In the genomic region with DNA sequence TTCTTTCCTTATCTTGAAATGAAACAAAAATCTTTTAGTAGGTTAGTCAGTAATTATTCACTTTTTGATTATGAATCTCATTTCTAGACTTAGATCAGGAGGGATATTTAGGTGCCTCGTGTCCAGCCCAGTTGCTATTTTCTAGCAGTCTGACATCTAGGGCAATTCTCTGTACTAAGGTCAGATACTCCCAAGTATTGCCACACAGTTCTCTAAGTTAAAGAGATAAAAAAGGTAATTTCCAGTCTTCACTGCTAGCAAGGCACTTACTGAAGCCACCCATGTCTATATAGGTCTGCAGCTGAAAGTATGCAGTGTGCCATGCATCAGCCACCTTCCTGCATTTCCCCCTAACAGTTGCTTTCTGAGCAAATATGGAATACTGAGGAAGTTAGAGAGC, we compare ENCODE assay signal across 21 cellular contexts.
DNase-seq lines count a peak whose midpoint lies in the region; ATAC-seq, FAIRE-seq and TF ChIP-seq lines count a peak whose summit lies in the region.
"Had no signal": no experiment of that assay in that cellular context is flagged by ENCODE, and none has a peak within 500 bp of the region (broad histone marks: within the 10 kb centered on the region; RNA-seq: fewer than 3 reads in every experiment).

No MANE protein-coding gene starts in this region.

- H3K9me3 Mint-ChIP-seq in mesothelial cell of epicardium (no peaks in the 10 kb centered on the region), natural killer cell (no peaks in the 10 kb centered on the region)
- H3K9me3 Mint-ChIP-seq in activated T-helper 2 cell treated with anti-CD3 and anti-CD28 coated beads, Interferon-gamma antibody, Interleukin-2, Interleukin-4, amounts not matched to agents 10 μg/mL and 5 μg/mL and 100 μg/mL, durations not matched to agents 14 hours and 24 hours and 36 hours: no peaks in the 10 kb centered on the region
- H3K9me3 Mint-ChIP-seq: CD8-positive, alpha-beta T cell; GM23338 had no signal

- in situ Hi-C loops in HepG2 (cut with HindIII; ENCODE audit: extremely low pct_ligation_motif_present, low pct_unique_long_range_greater_than_20kb): loop anchor here (25.0 kb wide), 1 partner anchor 804 kb away; no protein-coding TSS in a partner anchor

- no peaks in the 10 kb centered on the region for H3K9me2 ChIP-seq in hepatocyte (replicated peaks; ENCODE audit: insufficient read depth)

- TF ChIP-seq EP300 in HepG2 (IDR thresholded peaks at IDR 0.05; ENCODE audit: low read depth in 2 of 2, low read length in 2 of 2) (no peak), HepG2 (CRISPR knock-in tag; IDR thresholded peaks at IDR 0.05; ENCODE audit: borderline replicate concordance) (no peak)

- H3K36me3 Mint-ChIP-seq in mesothelial cell of epicardium: no peaks in the 10 kb centered on the region
- H3K36me3 Mint-ChIP-seq in natural killer cell: no peaks in the 10 kb centered on the region
- H3K36me3 Mint-ChIP-seq in activated T-helper 2 cell treated with anti-CD3 and anti-CD28 coated beads, Interferon-gamma antibody, Interleukin-2, Interleukin-4, amounts not matched to agents 10 μg/mL and 5 μg/mL and 100 μg/mL, durations not matched to agents 14 hours and 24 hours and 36 hours (ENCODE audit: low read depth): no peaks in the 10 kb centered on the region
- H3K36me3 Mint-ChIP-seq: CD8-positive, alpha-beta T cell had no signal

- TF ChIP-seq POLR2A in HepG2 (IDR thresholded peaks at IDR 0.05; ENCODE audit: insufficient read depth in 1 of 2, low read depth in 2 of 2, low read length in 2 of 2): no peak

- H3K4me1 Mint-ChIP-seq in mesothelial cell of epicardium (peaks cover 34% of the 10 kb centered on the region), natural killer cell (no peaks in the 10 kb centered on the region)
- no peaks in the 10 kb centered on the region for H3K4me1 Mint-ChIP-seq in activated T-helper 2 cell treated with anti-CD3 and anti-CD28 coated beads, Interferon-gamma antibody, Interleukin-2, Interleukin-4, amounts not matched to agents 10 μg/mL and 5 μg/mL and 100 μg/mL, durations not matched to agents 14 hours and 24 hours and 36 hours (ENCODE audit: low read depth)

- peak in 1 of 2 donors; percentile 12 for TF ChIP-seq RAD21 in liver (IDR thresholded peaks at IDR 0.05)
- no peak for TF ChIP-seq RAD21 in HepG2 (CRISPR knock-in tag; IDR thresholded peaks at IDR 0.05)

- H3K9me3 ChIP-seq in liver (ENCODE audit: control insufficient read depth in 4 of 4, low read length in 3 of 4): no peaks in the 10 kb centered on the region
- no peaks in the 10 kb centered on the region for H3K9me3 ChIP-seq in HepG2 (ENCODE audit: low read length)
- no peaks in the 10 kb centered on the region for H3K9me3 ChIP-seq in hepatocyte (ENCODE audit: low read depth)
- H3K9me3 ChIP-seq: BLaER1 treated with 17β-estradiol and CSF1 and Interleukin-3, amounts not matched to agents 10 nM and 100 nM had no signal

- TF ChIP-seq CTCF in liver (IDR thresholded peaks at IDR 0.05; ENCODE audit: low read depth, low read length, missing input control) (no peak), HepG2 (CRISPR knock-in tag; IDR thresholded peaks at IDR 0.05) (no peak), hepatocyte (IDR thresholded peaks at IDR 0.05; ENCODE audit: poor library complexity) (no peak), mesothelial cell of epicardium (IDR thresholded peaks at IDR 0.05; ENCODE audit: unreplicated experiment) (no peak), natural killer cell (IDR thresholded peaks at IDR 0.05) (no peak)

- ATAC-seq in HepG2 (no peak), natural killer cell (no peak)
- ATAC-seq: CD8-positive, alpha-beta T cell; GM23338 had no signal

- H3K27ac ChIP-seq in liver (ENCODE audit: low read depth in 1 of 2, low read length in 2 of 2): no peak overlapping the region
- no peak overlapping the region for H3K27ac ChIP-seq in HepG2 (ENCODE audit: extremely low read length, insufficient read depth, low read length)
- no peak overlapping the region for H3K27ac ChIP-seq in hepatocyte
- H3K27ac ChIP-seq: 22Rv1; BLaER1 treated with 17β-estradiol and CSF1 and Interleukin-3, amounts not matched to agents 10 nM and 100 nM had no signal

- H3K9ac ChIP-seq in liver (ENCODE audit: low read depth in 1 of 2, low read length in 2 of 2) (no peak overlapping the region), HepG2 (ENCODE audit: insufficient read depth, low read depth, low read length) (no peak overlapping the region)
- H3K9ac ChIP-seq: BLaER1 treated with 17β-estradiol and CSF1 and Interleukin-3, amounts not matched to agents 10 nM and 100 nM had no signal

- no peaks in the 10 kb centered on the region for H3K27me3 ChIP-seq in liver (ENCODE audit: control insufficient read depth in 4 of 4, insufficient read depth in 4 of 4, low read length in 3 of 4)
- no peaks in the 10 kb centered on the region for H3K27me3 ChIP-seq in HepG2 (ENCODE audit: control insufficient read depth in 1 of 2, insufficient read depth in 2 of 2, low read length in 2 of 2)
- H3K27me3 ChIP-seq in hepatocyte: no peaks in the 10 kb centered on the region
- H3K27me3 ChIP-seq: BLaER1 treated with 17β-estradiol and CSF1 and Interleukin-3, amounts not matched to agents 10 nM and 100 nM had no signal

- CTCF ChIA-PET in HepG2 (lab: Yijun Ruan, JAX; ENCODE audit: low intra/inter-chr PET ratio, low total read pairs): no interaction called here

- H3K36me3 ChIP-seq in liver (ENCODE audit: control insufficient read depth in 4 of 4, insufficient read depth in 3 of 4, low read depth in 1 of 4, low read length in 3 of 4) (no peaks in the 10 kb centered on the region), HepG2 (replicated peaks in 1 of 2; ENCODE audit: control insufficient read depth in 1 of 2, insufficient read depth in 2 of 2, low read length in 2 of 2) (no peaks in the 10 kb centered on the region), hepatocyte (replicated peaks; ENCODE audit: insufficient read depth, low read depth) (no peaks in the 10 kb centered on the region)
- H3K36me3 ChIP-seq: BLaER1 treated with 17β-estradiol and CSF1 and Interleukin-3, amounts not matched to agents 10 nM and 100 nM had no signal

- H3K4me1 ChIP-seq in liver (ENCODE audit: control insufficient read depth in 4 of 4, insufficient read depth in 4 of 4, low read length in 3 of 4) (peaks cover 0 to 3% (median 0%) of the 10 kb centered on the region in 4 donors), HepG2 (ENCODE audit: insufficient read depth, low read length) (no peaks in the 10 kb centered on the region), hepatocyte (ENCODE audit: insufficient read depth) (peaks cover 7% of the 10 kb centered on the region)
- H3K4me1 ChIP-seq: BLaER1 treated with 17β-estradiol and CSF1 and Interleukin-3, amounts not matched to agents 10 nM and 100 nM had no signal

- H3K4me3 Mint-ChIP-seq in mesothelial cell of epicardium (no peak overlapping the region), natural killer cell (no peak overlapping the region)
- H3K4me3 Mint-ChIP-seq in activated T-helper 2 cell treated with anti-CD3 and anti-CD28 coated beads, Interferon-gamma antibody, Interleukin-2, Interleukin-4, amounts not matched to agents 10 μg/mL and 5 μg/mL and 100 μg/mL, durations not matched to agents 14 hours and 24 hours and 36 hours (ENCODE audit: low read depth): no peak overlapping the region
- H3K4me3 Mint-ChIP-seq: CD8-positive, alpha-beta T cell; GM23338 had no signal

- no peaks in the 10 kb centered on the region for H4K20me1 ChIP-seq in HepG2 (ENCODE audit: insufficient read depth, low read length)
- no peaks in the 10 kb centered on the region for H4K20me1 ChIP-seq in hepatocyte (ENCODE audit: insufficient read depth, poor library complexity, severe bottlenecking)
- H4K20me1 ChIP-seq: BLaER1 treated with 17β-estradiol and CSF1 and Interleukin-3, amounts not matched to agents 10 nM and 100 nM had no signal

- H3K27ac Mint-ChIP-seq in mesothelial cell of epicardium (peak overlapping the region; percentile 36), natural killer cell (no peak overlapping the region)
- no peak overlapping the region for H3K27ac Mint-ChIP-seq in activated T-helper 2 cell treated with anti-CD3 and anti-CD28 coated beads, Interferon-gamma antibody, Interleukin-2, Interleukin-4, amounts not matched to agents 10 μg/mL and 5 μg/mL and 100 μg/mL, durations not matched to agents 14 hours and 24 hours and 36 hours
- H3K27ac Mint-ChIP-seq: CD8-positive, alpha-beta T cell; GM23338 had no signal

- POLR2A ChIA-PET in HepG2 (lab: Yijun Ruan, JAX): no interaction called here

- no peak for FAIRE-seq in HepG2 (lab: Jason Lieb, UNC)
- FAIRE-seq: GM12891, H54 had no signal

- no peak overlapping the region for H2AFZ ChIP-seq in HepG2 (ENCODE audit: low read length)
- no peak overlapping the region for H2AFZ ChIP-seq in hepatocyte
- H2AFZ ChIP-seq: GM23338 had no signal

- intact Hi-C loops in HepG2 (cut with micrococcal nuclease; ENCODE audit: unreplicated experiment) (no loop called here), natural killer cell (cut with micrococcal nuclease) (no loop called here)
- intact Hi-C loops in activated T-helper 2 cell treated with anti-CD3 and anti-CD28 coated beads, Interferon-gamma antibody, Interleukin-2, Interleukin-4, amounts not matched to agents 10 μg/mL and 5 μg/mL and 100 μg/mL, durations not matched to agents 14 hours and 24 hours and 36 hours (cut with micrococcal nuclease): no loop called here

- no peaks in the 10 kb centered on the region for H3K27me3 Mint-ChIP-seq in mesothelial cell of epicardium (ENCODE audit: low read depth)
- no peaks in the 10 kb centered on the region for H3K27me3 Mint-ChIP-seq in natural killer cell (ENCODE audit: low read depth in 2 of 2)
- H3K27me3 Mint-ChIP-seq in activated T-helper 2 cell treated with anti-CD3 and anti-CD28 coated beads, Interferon-gamma antibody, Interleukin-2, Interleukin-4, amounts not matched to agents 10 μg/mL and 5 μg/mL and 100 μg/mL, durations not matched to agents 14 hours and 24 hours and 36 hours (ENCODE audit: low read depth): no peaks in the 10 kb centered on the region

- no peak for DNase-seq in HepG2 (ENCODE audit: low spot score)
- peak; percentile 13 for DNase-seq in hepatocyte (ENCODE audit: low spot score)
- no peak for DNase-seq in mesothelial cell of epicardium (ENCODE audit: low spot score in 2 of 2, unreplicated experiment in 2 of 2)
- no peak for DNase-seq in nucleus accumbens (lab: John Stamatoyannopoulos, UW)
- no peak for DNase-seq in natural killer cell
- DNase-seq in NCI-H2196 (lab: John Stamatoyannopoulos, UW; ENCODE audit: unreplicated experiment): no peak
- DNase-seq in activated T-helper 2 cell treated with anti-CD3 and anti-CD28 coated beads, Interferon-gamma antibody, Interleukin-2, Interleukin-4, amounts not matched to agents 10 μg/mL and 5 μg/mL and 100 μg/mL, durations not matched to agents 14 hours and 24 hours and 36 hours (ENCODE audit: low spot score): no peak
- DNase-seq: Calu3; CD8-positive, alpha-beta T cell; DMS 273 treated with DMSO at 0.1 percent for 48 hours; DMS53; DND-41; EL; HCEC 1CT; IMR-90 had no signal

- H3K4me3 ChIP-seq in liver (ENCODE audit: low read depth in 1 of 3, low read length in 3 of 3): no peak overlapping the region
- H3K4me3 ChIP-seq in HepG2 (replicated peaks in 1 of 3; ENCODE audit: insufficient read depth in 1 of 3, low read depth in 2 of 3, low read length in 3 of 3): no peak overlapping the region
- H3K4me3 ChIP-seq in hepatocyte: no peak overlapping the region
- H3K4me3 ChIP-seq: BLaER1 treated with 17β-estradiol and CSF1 and Interleukin-3, amounts not matched to agents 10 nM and 100 nM; GM23338 had no signal

- H3K79me2 ChIP-seq in HepG2 (ENCODE audit: insufficient read depth, low read length) (no peaks in the 10 kb centered on the region), hepatocyte (no peaks in the 10 kb centered on the region)

- 24% methylated on average over 1 of the region's 1 CpG for WGBS in liver
- WGBS in HepG2 (ENCODE audit: low lambda C conversion rate): 88% methylated on average over 1 of the region's 1 CpG
- 59% methylated on average over 1 of the region's 1 CpG for WGBS in hepatocyte (ENCODE audit: low lambda C conversion rate, missing lambda C conversion rate)

- H3K4me2 ChIP-seq in HepG2 (ENCODE audit: low read depth, low read length) (no peak overlapping the region), hepatocyte (no peak overlapping the region)
- H3K4me2 ChIP-seq: BLaER1 treated with 17β-estradiol and CSF1 and Interleukin-3, amounts not matched to agents 10 nM and 100 nM; GM23338 had no signal

- BruUV-seq in HepG2 (replicated peaks; lab: Mats Ljungman, UMichigan): no TSS peak
